Comparison of ENCODE assay signal across 1 cellular context in genomic region chr20:49942303-49942702, GRCh38.
TF ChIP-seq lines count a peak whose summit lies in the region.

No MANE protein-coding gene starts in this region.

TF ChIP-seq in IMR-90, 13 proteins besides CTCF, POLR2A, EP300 and RAD21 (continued from another document):
- TF ChIP-seq MAZ (IDR thresholded peaks at IDR 0.05; ENCODE audit: borderline replicate concordance, low read depth, low read length) (no peak), NFE2L2 (IDR thresholded peaks at IDR 0.05; ENCODE audit: low read depth, low read length) (no peak)
